Comparison of ENCODE assay signal across 28 cellular contexts in genomic region chr3:69777582-69777967, GRCh38. TPM values are rescaled to one million over a fixed set of nuclear protein-coding genes. Genes with fewer than 3 reads are reported as not detected.
"Had no signal": no experiment of that assay in that cellular context is flagged by ENCODE, and none has a peak within 500 bp of the region (broad histone marks: within the 10 kb centered on the region; RNA-seq: fewer than 3 reads in every experiment).

No MANE protein-coding gene starts in this region.

- ATAC-seq: activated CD4-positive, alpha-beta T cell treated with anti-CD3 and anti-CD28 coated beads for 36 hours; activated CD8-positive, alpha-beta memory T cell treated with anti-CD3 and anti-CD28 coated beads, Interleukin-2, amount 10 ng/mL, durations not matched to agents 7 days and 5 days; activated CD8-positive, alpha-beta T cell treated with anti-CD3 and anti-CD28 coated beads, Interleukin-2, amount 10 ng/mL, durations not matched to agents 7 days and 5 days; activated naive CD8-positive, alpha-beta T cell treated with anti-CD3 and anti-CD28 coated beads, Interleukin-2, amount 50 U/mL, for 24 hours; body of pancreas; esophagus mucosa had no signal

- H3K36me3 ChIP-seq: adrenal gland had no signal

- H3K27me3 ChIP-seq: adrenal gland, body of pancreas had no signal

- H3K9me3 ChIP-seq: adrenal gland, body of pancreas had no signal

- H3K4me3 ChIP-seq: adrenal gland, body of pancreas had no signal

- FAIRE-seq: colon, endothelial cell of umbilical vein, frontal cortex had no signal

- H3K4me1 ChIP-seq: body of pancreas had no signal

- H3K27ac ChIP-seq: body of pancreas, epithelial cell of prostate had no signal

- DNase-seq: activated CD4-positive, alpha-beta memory T cell treated with anti-CD3 and anti-CD28 coated beads for 36 hours; activated CD4-positive, alpha-beta T cell treated with anti-CD3 and anti-CD28 coated beads for 36 hours; activated CD4-positive, alpha-beta T cell treated with anti-CD3 and anti-CD28 coated beads, Interleukin-2, amount 10 ng/mL, durations not matched to agents 24 days and 14 days; activated CD4-positive, CD25-positive, alpha-beta regulatory T cell; activated CD4-positive, CD25-positive, alpha-beta regulatory T cell treated with anti-CD3 and anti-CD28 coated beads, Interleukin-2, amount 50 U/mL, for 72 hours; activated CD8-positive, alpha-beta memory T cell treated with anti-CD3 and anti-CD28 coated beads, Interleukin-2, amount 10 ng/mL, durations not matched to agents 7 days and 5 days; activated CD8-positive, alpha-beta memory T cell treated with anti-CD3 and anti-CD28 coated beads, Interleukin-2, amount 50 U/mL, for 4 hours; activated CD8-positive, alpha-beta T cell treated with anti-CD3 and anti-CD28 coated beads, Interleukin-2, amount 10 ng/mL, durations not matched to agents 7 days and 5 days; activated effector memory CD4-positive, alpha-beta T cell treated with anti-CD3 and anti-CD28 coated beads, Interleukin-2, amount 50 U/mL, for 16 hours; activated naive CD4-positive, alpha-beta T cell treated with anti-CD3 and anti-CD28 coated beads for 36 hours; activated naive CD8-positive, alpha-beta T cell treated with anti-CD3 and anti-CD28 coated beads for 36 hours; activated naive CD8-positive, alpha-beta T cell treated with anti-CD3 and anti-CD28 coated beads, Interleukin-2, amount 50 U/mL, for 24 hours; activated T-cell treated with anti-CD3 and anti-CD28 coated beads, Interleukin-2, amount 50 U/mL, for 1 hour; activated T-cell treated with anti-CD3 and anti-CD28 coated beads, Interleukin-2, amount 50 U/mL, for 48 hours; adrenal gland; amygdala; aorta; body of pancreas; caudate nucleus; cortex of kidney; effector CD8-positive, alpha-beta T cell; head of caudate nucleus; T1000 had no signal

RNA-seq across cellular contexts. Expression of gene MITF, which starts 38.3 kb away (rescaled TPM):
- total RNA-seq: activated CD4-positive, alpha-beta memory T cell treated with anti-CD3 and anti-CD28 coated beads for 36 hours; activated CD8-positive, alpha-beta memory T cell treated with anti-CD3 and anti-CD28 coated beads, Interleukin-2, amount 10 ng/mL, durations not matched to agents 7 days and 5 days; activated CD8-positive, alpha-beta T cell treated with anti-CD3 and anti-CD28 coated beads, Interleukin-2, amount 10 ng/mL, durations not matched to agents 7 days and 5 days; activated naive CD4-positive, alpha-beta T cell treated with anti-CD3 and anti-CD28 coated beads for 36 hours had no signal
